Comparison of ENCODE assay signal across 11 cellular contexts in the genomic region with DNA sequence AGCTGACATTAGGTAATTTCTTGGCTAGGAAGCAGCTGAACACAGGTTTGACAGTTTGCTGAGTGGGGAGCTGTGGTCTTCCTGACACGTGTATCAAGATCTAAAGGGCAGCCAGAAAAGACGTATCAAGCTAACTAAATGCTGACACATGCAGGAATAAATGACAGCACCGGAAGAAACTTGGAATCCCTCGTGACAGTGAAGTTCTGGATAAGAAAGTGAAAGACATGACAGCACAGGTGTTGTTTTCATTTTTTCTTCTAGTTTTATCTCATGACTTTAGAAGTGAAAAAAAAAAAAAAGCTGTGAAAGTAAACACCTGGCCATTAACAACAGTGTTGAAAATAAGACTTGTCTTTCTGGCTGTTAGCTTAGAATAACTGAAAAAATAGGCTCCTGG. TPM values are rescaled to one million over a fixed set of nuclear protein-coding genes. Genes with fewer than 3 reads are reported as not detected.
DNase-seq lines count a peak whose midpoint lies in the region; ATAC-seq and TF ChIP-seq lines count a peak whose summit lies in the region.
"Had no signal": no experiment of that assay in that cellular context is flagged by ENCODE, and none has a peak within 500 bp of the region (broad histone marks: within the 10 kb centered on the region; RNA-seq: fewer than 3 reads in every experiment).

No MANE protein-coding gene starts in this region.

- no peaks in the 10 kb centered on the region for H3K9me3 ChIP-seq in stomach
- no peaks in the 10 kb centered on the region for H3K9me3 ChIP-seq in tibial nerve
- H3K9me3 ChIP-seq: right lobe of liver had no signal

- DNase-seq in left lobe of liver (ENCODE audit: low spot score) (no peak), stomach (no peak), NCI-H510A (lab: John Stamatoyannopoulos, UW) (no peak), tibial nerve (ENCODE audit: low spot score in 2 of 2) (no peak)
- DNase-seq: NCI-H146 had no signal

- intact Hi-C loops in stomach (cut with DNase I; ENCODE audit: low total_unique reads), result no loop called here

- H3K36me3 ChIP-seq in stomach, result no peaks in the 10 kb centered on the region
- no peaks in the 10 kb centered on the region for H3K36me3 ChIP-seq in tibial nerve
- H3K36me3 ChIP-seq: right lobe of liver had no signal

- no peak for TF ChIP-seq POLR2A in stomach (IDR thresholded peaks at IDR 0.05)
- no peak for TF ChIP-seq POLR2A in tibial nerve (IDR thresholded peaks at IDR 0.05)

- 19 to 43% (median 30%) methylated on average over 4 of the region's 4 CpGs for WGBS in stomach, 5 donors
- 65 to 76% methylated on average over 4 of the region's 4 CpGs for WGBS in tibial nerve, 2 donors

- TF ChIP-seq CTCF in stomach (IDR thresholded peaks at IDR 0.05), result no peak
- no peak for TF ChIP-seq CTCF in tibial nerve (IDR thresholded peaks at IDR 0.05)

- TF ChIP-seq EP300 in stomach (IDR thresholded peaks at IDR 0.05), result no peak
- no peak for TF ChIP-seq EP300 in tibial nerve (IDR thresholded peaks at IDR 0.05)

- ATAC-seq in GM19025 (IDR thresholded peaks at IDR 0.05; ENCODE audit: low read depth, unreplicated experiment) (peak; percentile 84), GM21825 (IDR thresholded peaks at IDR 0.05; ENCODE audit: unreplicated experiment) (peak; percentile 66), HG03442 (IDR thresholded peaks at IDR 0.05; ENCODE audit: unreplicated experiment) (peak; percentile 81), left lobe of liver (peak; percentile 45)
- ATAC-seq: Panc1 had no signal

- H3K27me3 ChIP-seq in stomach (no peaks in the 10 kb centered on the region), tibial nerve (no peaks in the 10 kb centered on the region)
- H3K27me3 ChIP-seq: right lobe of liver had no signal

- H3K27ac ChIP-seq in stomach (no peak overlapping the region), tibial nerve (no peak overlapping the region)
- H3K27ac ChIP-seq: right lobe of liver had no signal

- H3K4me3 ChIP-seq in stomach (no peak overlapping the region), tibial nerve (no peak overlapping the region)
- H3K4me3 ChIP-seq: right lobe of liver had no signal

- H3K4me1 ChIP-seq in stomach, result peaks cover 0 to 29% (median 7%) of the 10 kb centered on the region in 4 donors
- peaks cover 0 to 33% (median 0%) of the 10 kb centered on the region in 4 donors for H3K4me1 ChIP-seq in tibial nerve

RNA-seq across cellular contexts. Expression of a gene that starts 48.7 kb away (rescaled TPM):
- total RNA-seq in left lobe of liver, result 0.30 TPM
- total RNA-seq in stomach, result 10 to 100 TPM in 4 of 5 donors, 1 to 10 TPM in 1; 2.6 to 55.1 (median 33.9) TPM
- 10 to 100 TPM in 2 of 3 donors, 1 to 10 TPM in 1; 5.7 to 35.8 (median 26.3) TPM for polyA plus RNA-seq in stomach
- total RNA-seq in tibial nerve, result 100 to 1,000 TPM; 102 to 240 (median 175) TPM
- total RNA-seq: HT-29 had no signal
